ENCODE assay signal across 19 cellular contexts in genomic region chr17:75006653-75007052, GRCh38. TPM values are rescaled to one million over a fixed set of nuclear protein-coding genes. Genes with fewer than 3 reads are reported as not detected.
DNase-seq lines count a peak whose midpoint lies in the region; ATAC-seq, FAIRE-seq and TF ChIP-seq lines count a peak whose summit lies in the region.
"Had no signal": no experiment of that assay in that cellular context is flagged by ENCODE, and none has a peak within 500 bp of the region (broad histone marks: within the 10 kb centered on the region; RNA-seq: fewer than 3 reads in every experiment).

No MANE protein-coding gene starts in this region.

- TF ChIP-seq EP300 in esophagus muscularis mucosa (IDR thresholded peaks at IDR 0.05) = no peak

- H3K27me3 ChIP-seq in bronchial epithelial cell (ENCODE audit: control insufficient read depth, insufficient read depth, low read length) (no peaks in the 10 kb centered on the region), esophagus muscularis mucosa (no peaks in the 10 kb centered on the region)
- H3K27me3 ChIP-seq: gastrocnemius medialis, Peyer's patch had no signal

- no peaks in the 10 kb centered on the region for H3K9me3 ChIP-seq in esophagus muscularis mucosa
- H3K9me3 ChIP-seq: gastrocnemius medialis, Peyer's patch had no signal

- peaks cover 7 to 12% (median 11%) of the 10 kb centered on the region in 4 donors for H3K4me1 ChIP-seq in esophagus muscularis mucosa

- intact Hi-C loops in esophagus muscularis mucosa (cut with DNase I) = loop anchor here (5.0 kb wide), 1 partner anchor 34 kb away; the partner anchor contains the start of gene HID1

- ATAC-seq in HG02981 (IDR thresholded peaks at IDR 0.05; ENCODE audit: unreplicated experiment) (no peak), GM19467 (IDR thresholded peaks at IDR 0.05; ENCODE audit: unreplicated experiment) (no peak)
- ATAC-seq: gastrocnemius medialis; natural killer cell treated with Interleukin-12 subunit alpha and Interleukin-12 subunit beta and Interleukin-15 and Interleukin-18, amount 100 ng/mL, for 72 hours had no signal

- TF ChIP-seq CTCF in bronchial epithelial cell (IDR thresholded peaks at IDR 0.05; ENCODE audit: insufficient read depth, low read length, severe bottlenecking) = peak; percentile 1
- TF ChIP-seq CTCF in esophagus muscularis mucosa (IDR thresholded peaks at IDR 0.05) = no peak

- no peak overlapping the region for H3K4me3 ChIP-seq in bronchial epithelial cell (ENCODE audit: low read depth, low read length)
- no peak overlapping the region for H3K4me3 ChIP-seq in esophagus muscularis mucosa
- H3K4me3 ChIP-seq: gastrocnemius medialis, Peyer's patch had no signal

- TF ChIP-seq POLR2A in esophagus muscularis mucosa (IDR thresholded peaks at IDR 0.05; ENCODE audit: low read depth) = no peak

- no peak overlapping the region for H3K27ac ChIP-seq in esophagus muscularis mucosa (replicated peaks in 1 of 4)
- H3K27ac ChIP-seq: gastrocnemius medialis, Peyer's patch had no signal

- H3K36me3 ChIP-seq in bronchial epithelial cell (ENCODE audit: control insufficient read depth, insufficient read depth, low read length) (peaks cover 8% of the 10 kb centered on the region), esophagus muscularis mucosa (peaks cover 23 to 43% (median 40%) of the 10 kb centered on the region in 4 donors)

- DNase-seq in CMK (ENCODE audit: low read depth) = peak; percentile 32
- peak; percentile 55 for DNase-seq in HuH-7 (ENCODE audit: low spot score)
- peak; percentile 76 for DNase-seq in OCI-M1 (lab: John Stamatoyannopoulos, UW)
- no peak for DNase-seq in bronchial epithelial cell (ENCODE audit: low read depth)
- DNase-seq in esophagus muscularis mucosa (ENCODE audit: extremely low spot score) = no peak
- DNase-seq in pons (ENCODE audit: low spot score) = no peak
- DNase-seq: activated CD4-positive, CD25-positive, alpha-beta regulatory T cell; activated CD8-positive, alpha-beta memory T cell treated with anti-CD3 and anti-CD28 coated beads for 24 hours; cortex of kidney; gastrocnemius medialis; NCI-H1092 treated with DMSO at 0.1 percent for 48 hours; NCI-H526 treated with DMSO at 0.1 percent for 48 hours; Peyer's patch; stimulated activated CD4-positive, alpha-beta T cell treated with anti-CD3 and anti-CD28 coated beads, Interleukin-4, amount 100 ng/mL, for 24 hours had no signal

- 77% methylated on average over 5 of the region's 5 CpGs for WGBS in esophagus muscularis mucosa

- FAIRE-seq in bronchial epithelial cell (lab: Jason Lieb, UNC) = no peak
- FAIRE-seq: G401.6, GM12892 had no signal

RNA-seq across cellular contexts. Expression of gene MRPL58, which starts 5.8 kb away (rescaled TPM):
- total RNA-seq in bronchial epithelial cell (23.8 and 41.6 TPM in 2 replicates), esophagus muscularis mucosa (10 to 100 TPM; 34.9 to 47.8 (median 40.2) TPM)

RNA-seq across cellular contexts. Expression of gene CDR2L, which starts 19.2 kb away (rescaled TPM):
- total RNA-seq in bronchial epithelial cell (4.7 and 6.1 TPM in 2 replicates), esophagus muscularis mucosa (10 to 100 TPM; 14.6 to 36.7 (median 24.3) TPM)

RNA-seq across cellular contexts. Expression of gene HID1, which starts 34.1 kb away (rescaled TPM):
- 5.5 and 6.4 TPM in 2 replicates for total RNA-seq in bronchial epithelial cell
- 10 to 100 TPM in 2 of 4 donors, 1 to 10 TPM in 2; 4.5 to 17.1 (median 10.9) TPM for total RNA-seq in esophagus muscularis mucosa

RNA-seq across cellular contexts. Expression of gene ATP5PD, which starts 40.1 kb away (rescaled TPM):
- 239 and 277 TPM in 2 replicates for total RNA-seq in bronchial epithelial cell
- 100 to 1,000 TPM; 202 to 388 (median 256) TPM for total RNA-seq in esophagus muscularis mucosa

RNA-seq across cellular contexts. Expression of gene KCTD2, which starts 40.4 kb away (rescaled TPM):
- total RNA-seq in bronchial epithelial cell (5.0 and 7.8 TPM in 2 replicates), esophagus muscularis mucosa (10 to 100 TPM; 20.3 to 37.7 (median 29.9) TPM)

Comparison
In these comparisons a context has a peak if more than half of its experiments do, and no peak if none do; other contexts are left out.
1. DNase-seq: peak in CMK (single experiment), HuH-7 (single experiment) and OCI-M1 (single experiment); none in bronchial epithelial cell (single experiment), esophagus muscularis mucosa (single experiment) and pons (single experiment).